ENCODE assay signal across 1 cellular context in the genomic region with DNA sequence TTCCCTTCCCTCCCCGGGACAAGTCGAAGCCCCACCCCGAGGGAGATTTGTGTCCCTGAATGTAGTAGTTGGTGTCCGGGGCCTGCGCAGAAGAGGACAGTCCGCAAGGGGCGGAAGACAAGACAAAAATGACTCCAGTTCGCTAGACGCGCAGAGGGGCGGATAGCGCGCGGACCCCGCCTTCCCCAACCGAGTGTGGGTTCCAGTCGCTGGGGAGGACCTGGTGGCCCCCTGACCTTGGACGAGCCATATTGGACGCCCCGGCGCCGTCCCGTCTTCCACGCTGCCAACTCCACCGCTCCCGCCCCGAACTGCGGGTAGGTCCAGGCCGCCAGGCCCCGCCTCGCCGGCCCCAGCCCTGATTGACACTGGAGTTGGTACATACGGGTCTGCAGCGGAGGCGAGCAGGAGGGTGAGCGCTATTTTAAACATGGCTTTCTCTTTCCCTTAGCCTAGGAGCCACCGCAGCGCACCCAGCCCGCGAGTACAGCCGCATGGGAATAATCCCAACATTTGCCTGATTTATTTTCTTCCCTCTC.
TF ChIP-seq lines count a peak whose summit lies in the region.

No MANE protein-coding gene starts in this region.

TF ChIP-seq in SK-N-SH, 30 proteins besides CTCF, POLR2A, EP300 and RAD21 (continued from another document):
- TF ChIP-seq ZBTB33 (IDR thresholded peaks at IDR 0.05; ENCODE audit: borderline replicate concordance, low read depth), result no peak
- TF ChIP-seq NFIC (IDR thresholded peaks at IDR 0.05; ENCODE audit: borderline replicate concordance), result no peak
- no peak for TF ChIP-seq FOXM1 (IDR thresholded peaks at IDR 0.05; ENCODE audit: low read depth)
- peak; percentile 96 for TF ChIP-seq PBX3 (IDR thresholded peaks at IDR 0.05)
